9 cellular contexts compared by ENCODE assay signal in the genomic region with DNA sequence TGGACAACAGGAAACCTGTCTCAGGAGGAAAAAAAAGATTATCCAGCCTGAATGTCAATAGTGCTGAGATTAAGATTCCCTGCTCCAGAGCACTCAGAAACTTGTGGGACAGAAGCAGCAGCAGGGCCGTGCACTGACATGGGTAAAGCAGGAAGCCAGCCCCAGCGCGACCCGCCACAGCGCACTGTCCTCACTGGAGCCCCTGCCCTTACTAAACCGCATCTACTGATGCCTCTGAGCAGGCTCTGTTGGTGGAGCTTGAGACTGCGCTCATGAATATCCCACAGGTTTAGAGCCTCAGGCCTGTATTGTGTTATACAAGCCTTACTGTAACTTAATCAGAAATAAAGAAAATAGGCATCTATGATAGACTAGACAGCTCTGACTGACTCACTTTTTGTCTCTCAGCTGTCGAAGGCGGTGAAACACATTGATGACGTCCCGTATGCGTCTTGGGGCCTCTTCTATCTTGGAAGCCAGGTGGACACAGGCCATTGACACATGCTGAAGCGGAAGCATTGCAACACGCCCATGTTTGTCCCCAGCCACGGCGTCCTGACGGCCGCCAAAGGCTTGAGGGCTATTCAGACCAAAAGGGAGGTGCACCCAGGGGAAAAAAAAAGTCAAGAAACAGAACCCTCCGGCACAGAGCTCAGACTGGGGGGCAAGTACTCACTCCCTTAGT. TPM values are rescaled to one million over a fixed set of nuclear protein-coding genes. Genes with fewer than 3 reads are reported as not detected.
A peak's percentile ranks its signal among the peaks of the same experiment; 100 is the strongest.
DNase-seq lines count a peak whose midpoint lies in the region; ATAC-seq, FAIRE-seq and TF ChIP-seq lines count a peak whose summit lies in the region.
"Had no signal": no experiment of that assay in that cellular context is flagged by ENCODE, and none has a peak within 500 bp of the region (broad histone marks: within the 10 kb centered on the region; RNA-seq: fewer than 3 reads in every experiment).

No MANE protein-coding gene starts in this region.

- H3K27ac Mint-ChIP-seq in activated CD4-positive, alpha-beta T cell treated with anti-CD3 and anti-CD28 coated beads, Interleukin-2, amount 10 ng/mL, durations not matched to agents 24 days and 14 days = peak overlapping the region; percentile 85
- peak overlapping the region; percentile 70 for H3K27ac Mint-ChIP-seq in activated B cell treated with CpG ODN at 0.5 μM for 24 hours

- peaks cover 31% of the 10 kb centered on the region for H3K36me3 ChIP-seq in iPS DF 6.9 (ENCODE audit: control insufficient read depth, insufficient read depth, low read length)
- peaks cover 43 to 48% of the 10 kb centered on the region in 2 donors for H3K36me3 ChIP-seq in stomach smooth muscle (ENCODE audit: control insufficient read depth in 2 of 2, insufficient read depth in 2 of 2, low read length in 2 of 2)

- peak overlapping the region; percentile 81; the same call in 1 of the 2 replicates for H3K4me3 ChIP-seq in iPS DF 6.9 (ENCODE audit: low read length)
- peak overlapping the region; percentile 91 to 93 for H3K4me3 ChIP-seq in stomach smooth muscle (ENCODE audit: low read length in 2 of 2)

- H3K9me3 ChIP-seq in iPS DF 6.9 (ENCODE audit: control insufficient read depth, insufficient read depth, low read length) (no peaks in the 10 kb centered on the region), stomach smooth muscle (ENCODE audit: control insufficient read depth in 2 of 2, low read length in 2 of 2) (no peaks in the 10 kb centered on the region)

- H3K4me1 Mint-ChIP-seq in activated CD4-positive, alpha-beta T cell treated with anti-CD3 and anti-CD28 coated beads, Interleukin-2, amount 10 ng/mL, durations not matched to agents 24 days and 14 days = peaks cover 36% of the 10 kb centered on the region
- H3K4me1 Mint-ChIP-seq in activated B cell treated with CpG ODN at 0.5 μM for 24 hours = peaks cover 52% of the 10 kb centered on the region

- no peak for DNase-seq in activated CD4-positive, alpha-beta T cell treated with anti-CD3 and anti-CD28 coated beads, Interleukin-2, amount 10 ng/mL, durations not matched to agents 24 days and 14 days
- DNase-seq in activated CD4-positive, alpha-beta T cell treated with anti-CD3 and anti-CD28 coated beads for 4 hours = no peak
- DNase-seq in activated B cell treated with CpG ODN at 0.5 μM for 24 hours = no peak
- DNase-seq in iPS DF 6.9 (ENCODE audit: low read depth, low spot score) = no peak
- DNase-seq in kidney glomerular epithelial cell (lab: John Stamatoyannopoulos, UW) = no peak
- DNase-seq in H54 (ENCODE audit: insufficient read length, low spot score) = no peak
- no peak for DNase-seq in glomerular visceral epithelial cell (ENCODE audit: extremely low spot score)

- no peak for ATAC-seq in activated B cell treated with CpG ODN at 0.5 μM for 24 hours (ENCODE audit: low read depth)

- FAIRE-seq in H54 (lab: Jason Lieb, UNC) = no peak

- peaks cover 71% of the 10 kb centered on the region for H3K36me3 Mint-ChIP-seq in activated CD4-positive, alpha-beta T cell treated with anti-CD3 and anti-CD28 coated beads, Interleukin-2, amount 10 ng/mL, durations not matched to agents 24 days and 14 days (ENCODE audit: low read depth)
- H3K36me3 Mint-ChIP-seq in activated B cell treated with CpG ODN at 0.5 μM for 24 hours (ENCODE audit: low read depth) = peaks cover 76% of the 10 kb centered on the region

- peak overlapping the region; percentile 92 for H3K4me3 Mint-ChIP-seq in activated CD4-positive, alpha-beta T cell treated with anti-CD3 and anti-CD28 coated beads, Interleukin-2, amount 10 ng/mL, durations not matched to agents 24 days and 14 days
- peak overlapping the region; percentile 92 for H3K4me3 Mint-ChIP-seq in activated B cell treated with CpG ODN at 0.5 μM for 24 hours

- H3K9me3 Mint-ChIP-seq in activated CD4-positive, alpha-beta T cell treated with anti-CD3 and anti-CD28 coated beads, Interleukin-2, amount 10 ng/mL, durations not matched to agents 24 days and 14 days = no peaks in the 10 kb centered on the region
- H3K9me3 Mint-ChIP-seq in activated B cell treated with CpG ODN at 0.5 μM for 24 hours = no peaks in the 10 kb centered on the region

- TF ChIP-seq POLR2A in H54 (IDR thresholded peaks at IDR 0.05; ENCODE audit: low read depth, low read length) = no peak

- no peak for TF ChIP-seq CTCF in activated B cell treated with CpG ODN at 0.5 μM for 24 hours (IDR thresholded peaks at IDR 0.05)

- no peaks in the 10 kb centered on the region for H3K27me3 Mint-ChIP-seq in activated CD4-positive, alpha-beta T cell treated with anti-CD3 and anti-CD28 coated beads, Interleukin-2, amount 10 ng/mL, durations not matched to agents 24 days and 14 days
- no peaks in the 10 kb centered on the region for H3K27me3 Mint-ChIP-seq in activated B cell treated with CpG ODN at 0.5 μM for 24 hours

- H3K4me1 ChIP-seq in iPS DF 6.9 (ENCODE audit: control insufficient read depth, insufficient read depth, low read length) (0 out of 2 replicates have a peak, but pooled peaks cover 2% of the 10 kb centered on the region), stomach smooth muscle (ENCODE audit: control insufficient read depth, insufficient read depth, low read length) (peaks cover 38% of the 10 kb centered on the region)

- CTCF ChIA-PET in activated B cell treated with CpG ODN at 0.5 μM for 24 hours (lab: Charles Lee) = interaction anchor here (1.4 kb wide), 2 partner anchors 10 to 42 kb away, joined by 3 read pairs; no protein-coding TSS in a partner anchor

- no peaks in the 10 kb centered on the region for H3K27me3 ChIP-seq in iPS DF 6.9 (ENCODE audit: control insufficient read depth, insufficient read depth, low read length)
- no peaks in the 10 kb centered on the region for H3K27me3 ChIP-seq in stomach smooth muscle (ENCODE audit: control insufficient read depth in 1 of 2, insufficient read depth in 2 of 2, low read length in 2 of 2)

- intact Hi-C loops in activated CD4-positive, alpha-beta T cell treated with anti-CD3 and anti-CD28 coated beads, Interleukin-2, amount 10 ng/mL, durations not matched to agents 24 days and 14 days (cut with micrococcal nuclease) = loop anchor here (2.0 to 5.0 kb wide), 2 partner anchors 34 to 49 kb away; partner anchors contain the start of gene DVL1
- intact Hi-C loops in activated B cell treated with CpG ODN at 0.5 μM for 24 hours (cut with micrococcal nuclease) = no loop called here

- POLR2A ChIA-PET in activated B cell treated with CpG ODN at 0.5 μM for 24 hours (lab: Charles Lee) = interaction anchor here (0.7 to 5.6 kb wide), 6 partner anchors 10 to 173 kb away, joined by 3 to 116 read pairs (median 4); partner anchors contain the start of genes AURKAIP1, MRPL20 and TAS1R3

- H3K27ac ChIP-seq in iPS DF 6.9 (ENCODE audit: low read length) (no peak overlapping the region), stomach smooth muscle (ENCODE audit: low read length) (no peak overlapping the region)

- WGBS in iPS DF 6.9 (ENCODE audit: insufficient coverage, insufficient read length) = no CpG with 5 or more reads among the region's 19 CpGs

- peak overlapping the region; percentile 72 to 78 for H3K9ac ChIP-seq in stomach smooth muscle (ENCODE audit: low read length in 2 of 2)

RNA-seq across cellular contexts. Expression of gene CCNL2, which starts 1.2 kb away (rescaled TPM):
- 144 and 146 TPM in 2 replicates for total RNA-seq in activated CD4-positive, alpha-beta T cell treated with anti-CD3 and anti-CD28 coated beads, Interleukin-2, amount 10 ng/mL, durations not matched to agents 24 days and 14 days
- 188 and 225 TPM in 2 replicates for total RNA-seq in activated B cell treated with CpG ODN at 0.5 μM for 24 hours

RNA-seq across cellular contexts. Expression of gene MRPL20, which starts 9.1 kb away (rescaled TPM):
- total RNA-seq in activated CD4-positive, alpha-beta T cell treated with anti-CD3 and anti-CD28 coated beads, Interleukin-2, amount 10 ng/mL, durations not matched to agents 24 days and 14 days = 187 and 194 TPM in 2 replicates
- 134 and 136 TPM in 2 replicates for total RNA-seq in activated B cell treated with CpG ODN at 0.5 μM for 24 hours

RNA-seq across cellular contexts. Expression of gene AURKAIP1, which starts 23.0 kb away (rescaled TPM):
- 142 and 146 TPM in 2 replicates for total RNA-seq in activated CD4-positive, alpha-beta T cell treated with anti-CD3 and anti-CD28 coated beads, Interleukin-2, amount 10 ng/mL, durations not matched to agents 24 days and 14 days
- 91.5 and 105 TPM in 2 replicates for total RNA-seq in activated B cell treated with CpG ODN at 0.5 μM for 24 hours

RNA-seq across cellular contexts. Expression of gene ANKRD65, which starts 23.1 kb away (rescaled TPM):
- total RNA-seq in activated CD4-positive, alpha-beta T cell treated with anti-CD3 and anti-CD28 coated beads, Interleukin-2, amount 10 ng/mL, durations not matched to agents 24 days and 14 days = not detected in 2 replicates
- 0.13 TPM in 1 of 2 replicates, not detected in the other for total RNA-seq in activated B cell treated with CpG ODN at 0.5 μM for 24 hours
- total RNA-seq: Daoy had no signal

RNA-seq across cellular contexts. Expression of gene VWA1, which starts 37.5 kb away (rescaled TPM):
- total RNA-seq in activated CD4-positive, alpha-beta T cell treated with anti-CD3 and anti-CD28 coated beads, Interleukin-2, amount 10 ng/mL, durations not matched to agents 24 days and 14 days = 4.9 and 5.2 TPM in 2 replicates
- not detected in 2 replicates for total RNA-seq in activated B cell treated with CpG ODN at 0.5 μM for 24 hours
